ENCODE assay signal across 8 cellular contexts in the genomic region with DNA sequence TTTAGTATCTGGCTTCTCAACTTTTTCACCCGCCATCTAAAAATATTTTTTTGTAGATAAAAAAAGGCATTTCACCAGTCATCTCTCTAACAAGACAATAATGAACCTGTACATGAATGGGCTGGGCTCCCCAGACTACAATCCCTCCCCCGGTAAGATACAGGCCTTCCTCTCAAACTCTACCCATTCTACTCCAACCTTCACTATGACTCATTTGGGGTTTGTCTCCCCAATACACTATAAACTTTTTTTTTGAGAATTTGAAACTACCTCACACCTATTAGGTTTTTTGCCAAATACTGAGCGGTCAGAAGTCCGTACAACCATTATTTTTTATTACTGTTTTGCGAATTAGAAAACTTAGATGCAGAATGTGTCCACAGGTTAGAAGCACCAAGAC. TPM values are rescaled to one million over a fixed set of nuclear protein-coding genes. Genes with fewer than 3 reads are reported as not detected.
DNase-seq lines count a peak whose midpoint lies in the region; ATAC-seq and TF ChIP-seq lines count a peak whose summit lies in the region.

No MANE protein-coding gene starts in this region.

- peaks cover 0 to 2% of the 10 kb centered on the region in 2 donors for H3K9me3 ChIP-seq in neuronal stem cell (replicated peaks in 1 of 2; ENCODE audit: control insufficient read depth in 2 of 2, insufficient read depth in 1 of 2, low read depth in 1 of 2, low read length in 2 of 2)

- no peak overlapping the region for H3K14ac ChIP-seq in neuronal stem cell (ENCODE audit: low read length)

- H3K27me3 ChIP-seq in neuronal stem cell (ENCODE audit: control insufficient read depth in 3 of 3, insufficient read depth in 3 of 3, low read depth in 1 of 3, low read length in 3 of 3): no peaks in the 10 kb centered on the region

- peak overlapping the region; percentile 91 for H3K9ac ChIP-seq in neuronal stem cell (ENCODE audit: low read depth, low read length, poor library complexity)

- H2BK120ac ChIP-seq in neuronal stem cell (ENCODE audit: low read depth, low read length): no peak overlapping the region

- H2BK5ac ChIP-seq in neuronal stem cell (ENCODE audit: low read length): no peak overlapping the region

- no peak overlapping the region for H3K27ac ChIP-seq in neuronal stem cell (replicated peaks; ENCODE audit: low read length)

- peak overlapping the region; percentile 99 for H3K27ac Mint-ChIP-seq in effector memory CD8-positive, alpha-beta T cell

- no peak overlapping the region for H4K8ac ChIP-seq in neuronal stem cell (ENCODE audit: low read depth, low read length)

- H2AFZ ChIP-seq in neuronal stem cell (ENCODE audit: low read length): peak overlapping the region; percentile 78

- peak; percentile 62 for ATAC-seq in effector memory CD8-positive, alpha-beta T cell (replicated peaks)
- ATAC-seq in HG02870 (IDR thresholded peaks at IDR 0.05; ENCODE audit: unreplicated experiment): no peak
- no peak for ATAC-seq in HG03571 (IDR thresholded peaks at IDR 0.05; ENCODE audit: unreplicated experiment)

- no peak overlapping the region for H3K23ac ChIP-seq in neuronal stem cell (ENCODE audit: low read depth, low read length, poor library complexity)

- H3K4me3 ChIP-seq in neuronal stem cell (ENCODE audit: low read length in 2 of 2): peak overlapping the region; percentile 71 to 85

- H2BK12ac ChIP-seq in neuronal stem cell (ENCODE audit: low read length): no peak overlapping the region

- H2BK15ac ChIP-seq in neuronal stem cell (ENCODE audit: low read length): no peak overlapping the region

- peaks cover 61% of the 10 kb centered on the region for H3K36me3 Mint-ChIP-seq in effector memory CD8-positive, alpha-beta T cell (ENCODE audit: insufficient read depth)

- peaks cover 34 to 50% of the 10 kb centered on the region in 2 donors for H3K36me3 ChIP-seq in neuronal stem cell (replicated peaks in 1 of 2; ENCODE audit: control insufficient read depth in 2 of 2, insufficient read depth in 2 of 2, low read length in 2 of 2)

- no CpG with 5 or more reads among the region's 5 CpGs for WGBS in neuronal stem cell (ENCODE audit: extremely low coverage in 2 of 2, insufficient read length in 2 of 2, insufficient replicate concordance in 1 of 2), 2 donors

- no peak overlapping the region for H2AK5ac ChIP-seq in neuronal stem cell (ENCODE audit: low read depth, low read length)

- DNase-seq in Daoy (ENCODE audit: low read depth) (peak; percentile 18), neuronal stem cell (ENCODE audit: low spot score) (no peak), hypothalamus (lab: John Stamatoyannopoulos, UW) (no peak)
- peak in 1 of 3 experiments; percentile 6 for DNase-seq in effector memory CD8-positive, alpha-beta T cell
- no peak for DNase-seq in stimulated activated CD8-positive, alpha-beta memory T cell treated with anti-CD3 and anti-CD28 coated beads, Interleukin-4, amount 100 ng/mL, for 48 hours

- peaks cover 3 to 4% of the 10 kb centered on the region in 2 donors for H3K4me1 ChIP-seq in neuronal stem cell (ENCODE audit: control insufficient read depth in 2 of 2, insufficient read depth in 1 of 2, low read depth in 1 of 2, low read length in 2 of 2)

- H3K18ac ChIP-seq in neuronal stem cell (ENCODE audit: low read length): no peak overlapping the region

- H3K4me2 ChIP-seq in neuronal stem cell (ENCODE audit: insufficient read depth, low read length, poor library complexity, severe bottlenecking): peak overlapping the region; percentile 62

- H3K79me1 ChIP-seq in neuronal stem cell (ENCODE audit: low read depth, low read length): no peaks in the 10 kb centered on the region

- H4K91ac ChIP-seq in neuronal stem cell (ENCODE audit: low read depth, low read length, poor library complexity): no peak overlapping the region

- H3K4me3 Mint-ChIP-seq in effector memory CD8-positive, alpha-beta T cell: peak overlapping the region; percentile 99 to 100

- H3K9me3 Mint-ChIP-seq in effector memory CD8-positive, alpha-beta T cell: no peaks in the 10 kb centered on the region

- H3K27me3 Mint-ChIP-seq in effector memory CD8-positive, alpha-beta T cell: no peaks in the 10 kb centered on the region

- no peak overlapping the region for H3K4ac ChIP-seq in neuronal stem cell (ENCODE audit: low read length)

- peaks cover 29 to 30% of the 10 kb centered on the region in 2 donors for H3K4me1 Mint-ChIP-seq in effector memory CD8-positive, alpha-beta T cell (ENCODE audit: low read depth in 2 of 2)

TF ChIP-seq in PFSK-1, 5 proteins besides CTCF, POLR2A, EP300 and RAD21:
- no peak for TF ChIP-seq FOXP2 (optimal IDR thresholded peaks at IDR 0.05; ENCODE audit: borderline replicate concordance, extremely low read depth, extremely low read length, insufficient read depth)
- peak; percentile 41; the same call in 1 of the 2 replicates for TF ChIP-seq POLR2AphosphoS5 (IDR thresholded peaks at IDR 0.05; ENCODE audit: low read depth, low read length)
- no peak for TF ChIP-seq TAF1 (IDR thresholded peaks at IDR 0.05; ENCODE audit: borderline replicate concordance, insufficient read depth, low read length)

RNA-seq across cellular contexts. Expression of gene RPL6, which starts 0.8 kb away (rescaled TPM):
- 3,173 and 3,566 TPM in 2 replicates for total RNA-seq in Daoy (2014; rRNA removed; shearing (Covaris generic))
- 1,343 TPM for polyA plus RNA-seq in PFSK-1 (2012; ENCODE audit: insufficient read length, low read depth)
- polyA plus RNA-seq in neuronal stem cell (2013, experiment 1 of 2): 4,022 TPM
- 4,269 TPM for polyA plus RNA-seq in neuronal stem cell (2013, experiment 2 of 2)

RNA-seq across cellular contexts. Expression of gene PTPN11, which starts 10.1 kb away (rescaled TPM):
- 107 and 108 TPM in 2 replicates for total RNA-seq in Daoy (2014; rRNA removed; shearing (Covaris generic))
- 47.5 TPM for polyA plus RNA-seq in PFSK-1 (2012; ENCODE audit: insufficient read length, low read depth)
- 42.0 TPM for polyA plus RNA-seq in neuronal stem cell (2013, experiment 1 of 2)
- 43.1 TPM for polyA plus RNA-seq in neuronal stem cell (2013, experiment 2 of 2)

RNA-seq across cellular contexts. Expression of gene HECTD4, which starts 26.4 kb away (rescaled TPM):
- total RNA-seq in Daoy (2014; rRNA removed; shearing (Covaris generic)): 2.6 and 3.7 TPM in 2 replicates
- polyA plus RNA-seq in PFSK-1 (2012; ENCODE audit: insufficient read length, low read depth): 19.4 TPM
- 7.0 TPM for polyA plus RNA-seq in neuronal stem cell (2013, experiment 1 of 2)
- polyA plus RNA-seq in neuronal stem cell (2013, experiment 2 of 2): 7.8 TPM
